5 cellular contexts compared by ENCODE assay signal in the genomic region with DNA sequence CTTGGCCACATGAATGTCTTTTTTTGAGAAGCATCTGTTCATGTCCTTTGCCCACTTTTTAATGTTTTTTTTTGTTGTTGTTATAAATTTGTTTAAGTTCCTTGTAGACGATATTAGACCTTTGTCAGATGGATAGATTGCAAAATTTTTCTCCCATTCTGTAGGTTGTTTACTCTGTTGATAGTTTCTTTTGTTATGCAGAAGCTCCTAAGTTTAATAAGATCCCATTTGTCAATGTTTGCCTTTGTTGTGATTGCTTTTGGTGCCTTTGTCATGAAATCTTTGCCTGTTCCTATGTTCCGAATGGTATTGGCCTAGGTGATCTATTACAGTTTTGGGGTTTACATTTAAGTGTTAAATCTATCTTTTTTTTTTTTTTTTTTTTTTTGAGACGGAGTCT.
DNase-seq lines count a peak whose midpoint lies in the region; ATAC-seq, FAIRE-seq and TF ChIP-seq lines count a peak whose summit lies in the region.
"Not testable (repeated sequence)": the region's sequence is repeated elsewhere in the genome, so short reads cannot be mapped to it uniquely, and the experiment has no call there.

No MANE protein-coding gene starts in this region.

- TF ChIP-seq POLR2A in H1 (IDR thresholded peaks at IDR 0.05; ENCODE audit: control extremely low read depth in 1 of 2, low read depth in 2 of 2, low read length in 2 of 2); thyroid gland (IDR thresholded peaks at IDR 0.05): not testable (repeated sequence)

- H2BK15ac ChIP-seq in H9 (ENCODE audit: low read depth, low read length); H1 (ENCODE audit: low read length): not testable (repeated sequence)

- H4K8ac ChIP-seq in H9 (replicated peaks; ENCODE audit: insufficient read length, low read depth, low read length); H1 (ENCODE audit: extremely low read depth, insufficient read depth, low read length): not testable (repeated sequence)

- H3K79me1 ChIP-seq in H9 (ENCODE audit: insufficient read depth, low read depth, low read length, poor library complexity, severe bottlenecking); H1 (ENCODE audit: low read depth, low read length): not testable (repeated sequence)

- not testable (repeated sequence) for DNase-seq in GM23338 (ENCODE audit: low spot score); H9; WTC11 (ENCODE audit: low spot score); H1 (ENCODE audit: low read depth in 1 of 2, low spot score in 2 of 2); thyroid gland

- POLR2A ChIA-PET in WTC11 (lab: Charles Lee) = not testable (repeated sequence)
- POLR2A ChIA-PET in H1 (lab: Charles Lee; ENCODE audit: partially characterized antibody) = interaction anchor here (0.7 kb wide), 1 partner anchor 28 kb away, joined by 3 read pairs; no protein-coding TSS in a partner anchor

- H3K27ac ChIP-seq in GM23338 (ENCODE audit: low read depth); H9 (ENCODE audit: insufficient read length, low read depth, low read length); H1 (ENCODE audit: low read depth, low read length): not testable (repeated sequence)
- H3K27ac ChIP-seq in thyroid gland = peak overlapping the region; percentile 11 to 63 (median 25)

- intact Hi-C loops in thyroid gland (cut with DNase I) = not testable (repeated sequence)

- H2AK5ac ChIP-seq in H9 (ENCODE audit: insufficient read length, low read length); H1 (ENCODE audit: low read depth, low read length): not testable (repeated sequence)

- H3K27me3 Mint-ChIP-seq in GM23338 (ENCODE audit: insufficient read depth, low read depth, poor library complexity); H9 (ENCODE audit: low read depth); WTC11 (ENCODE audit: low read depth): not testable (repeated sequence)

- not testable (repeated sequence) for H3K4me3 ChIP-seq in GM23338; H1 (ENCODE audit: extremely low read depth in 1 of 4, insufficient read depth in 2 of 4, low read depth in 3 of 4, low read length in 4 of 4); thyroid gland (replicated peaks in 1 of 3)

- TF ChIP-seq CTCF in GM23338 (conservative IDR thresholded peaks at IDR 0.05; ENCODE audit: low read depth in 2 of 2); H9 (conservative IDR thresholded peaks at IDR 0.05); WTC11 (IDR thresholded peaks at IDR 0.05); H1 (IDR thresholded peaks at IDR 0.05; ENCODE audit: control extremely low read depth in 1 of 3, insufficient read depth in 1 of 3, low read depth in 1 of 3, low read length in 3 of 3); thyroid gland (IDR thresholded peaks at IDR 0.05): not testable (repeated sequence)

- WGBS in H9 (ENCODE audit: extremely low coverage, insufficient read length, low lambda C conversion rate) = no CpG with 5 or more reads among the region's 3 CpGs
- 73% methylated on average over 2 of the region's 3 CpGs; no CpG with 5 or more reads in 1 of the 2 experiments for WGBS in H1 (ENCODE audit: extremely low coverage in 1 of 2, insufficient coverage in 1 of 2, insufficient read length in 1 of 2, insufficient replicate concordance in 2 of 2, low coverage in 1 of 2, low lambda C conversion rate in 2 of 2, missing lambda C conversion rate in 1 of 2), 2 experiments
- WGBS in thyroid gland, 2 donors = 83 to 87% methylated on average over 3 of the region's 3 CpGs

- H3K14ac ChIP-seq in H9 (ENCODE audit: insufficient read depth, low read length); H1 (ENCODE audit: insufficient read length): not testable (repeated sequence)

- H3K36me3 ChIP-seq in GM23338 (ENCODE audit: insufficient read depth); H1 (ENCODE audit: control insufficient read depth in 2 of 4, insufficient read depth in 4 of 4, low read length in 3 of 4); thyroid gland: not testable (repeated sequence)

- H3K27me3 ChIP-seq in GM23338 (ENCODE audit: insufficient read depth); H9 (ENCODE audit: insufficient read depth, low read length); H1 (replicated peaks in 1 of 4; ENCODE audit: control insufficient read depth in 3 of 4, extremely low read depth in 1 of 4, insufficient read depth in 3 of 4, low read length in 3 of 4); thyroid gland: not testable (repeated sequence)

- not testable (repeated sequence) for H2BK12ac ChIP-seq in H9 (ENCODE audit: insufficient read length, low read depth, low read length)
- 0 out of 2 replicates have a peak overlapping the region, but pooled peaks have one; percentile 84 for H2BK12ac ChIP-seq in H1 (ENCODE audit: low read depth, low read length)

- TF ChIP-seq EP300 in H1 (IDR thresholded peaks at IDR 0.05; ENCODE audit: borderline replicate concordance in 1 of 2, low read depth in 2 of 2, low read length in 2 of 2) = not testable (repeated sequence)

- not testable (repeated sequence) for H4K5ac ChIP-seq in H9 (ENCODE audit: insufficient read length, low read depth, low read length); H1 (ENCODE audit: insufficient read length, low read depth, low read length)

- H3K9me3 ChIP-seq in H9 (ENCODE audit: control insufficient read depth, low read depth, low read length); H1 (ENCODE audit: insufficient read depth in 2 of 2, low read depth in 1 of 2, low read length in 1 of 2); thyroid gland: not testable (repeated sequence)

- H3K4me1 Mint-ChIP-seq in GM23338 (peaks cover 17% of the 10 kb centered on the region), H9 (peaks cover 51 to 53% of the 10 kb centered on the region in 2 experiments), WTC11 (peaks cover 33% of the 10 kb centered on the region)

- peaks cover 48% of the 10 kb centered on the region for H3K79me2 ChIP-seq in GM23338 (replicated peaks; ENCODE audit: insufficient read depth)
- not testable (repeated sequence) for H3K79me2 ChIP-seq in H9 (ENCODE audit: insufficient read depth, low read length)
- H3K79me2 ChIP-seq in H1 (ENCODE audit: control insufficient read depth in 1 of 2, insufficient read depth in 2 of 2, low read length in 2 of 2) = peaks cover 0 to 17% of the 10 kb centered on the region in 2 experiments; a peak in 2 of 4 replicates

- not testable (repeated sequence) for H3K9me2 ChIP-seq in GM23338 (ENCODE audit: insufficient read depth)

- TF ChIP-seq RAD21 in H1 (IDR thresholded peaks at IDR 0.05 in 1 of 2, conservative IDR thresholded peaks at IDR 0.05 in 1 of 2; ENCODE audit: low read depth in 2 of 2, low read length in 2 of 2) = not testable (repeated sequence)

- CTCF ChIA-PET in WTC11 (lab: Charles Lee) = interaction anchor here (0.7 kb wide), 1 partner anchor 9 kb away, joined by 4 read pairs; no protein-coding TSS in a partner anchor
- CTCF ChIA-PET in H1 (lab: Charles Lee; ENCODE audit: partially characterized antibody) = not testable (repeated sequence)

- H3K4me3 Mint-ChIP-seq in GM23338, H9, WTC11: not testable (repeated sequence)

- not testable (repeated sequence) for H3K18ac ChIP-seq in H9 (ENCODE audit: insufficient read length, low read depth, low read length); H1 (ENCODE audit: extremely low read depth, low read length)

- not testable (repeated sequence) for H3T11ph ChIP-seq in H9 (ENCODE audit: low read length)

- H2BK20ac ChIP-seq in H9 (ENCODE audit: low read depth, low read length, poor library complexity, severe bottlenecking); H1 (ENCODE audit: low read length): not testable (repeated sequence)

- H2BK5ac ChIP-seq in H9 (ENCODE audit: insufficient read length, low read length); H1 (ENCODE audit: low read depth, low read length): not testable (repeated sequence)

- not testable (repeated sequence) for H3K9me3 Mint-ChIP-seq in GM23338, H9, WTC11

- H2AFZ ChIP-seq in GM23338; H9 (ENCODE audit: low read length); H1 (ENCODE audit: low read length): not testable (repeated sequence)

- not testable (repeated sequence) for H3K4ac ChIP-seq in H9 (ENCODE audit: low read depth, low read length); H1 (replicated peaks; ENCODE audit: insufficient read length, low read depth, low read length)

- H3F3A ChIP-seq in GM23338 (replicated peaks; ENCODE audit: low read depth) = not testable (repeated sequence)

- H3K56ac ChIP-seq in H9 (ENCODE audit: insufficient read length, low read depth, low read length); H1 (replicated peaks; ENCODE audit: insufficient read length, low read depth, low read length): not testable (repeated sequence)

- ATAC-seq in GM23338, WTC11: not testable (repeated sequence)

- not testable (repeated sequence) for H4K20me1 ChIP-seq in GM23338 (replicated peaks; ENCODE audit: insufficient read depth); H9 (ENCODE audit: control insufficient read depth, insufficient read depth, insufficient read length); H1 (replicated peaks in 1 of 2; ENCODE audit: control insufficient read depth in 1 of 2, insufficient read depth in 2 of 2, low read length in 2 of 2)

- not testable (repeated sequence) for H3K9ac ChIP-seq in H9 (ENCODE audit: extremely low read depth, insufficient read length, low read length); H1 (replicated peaks in 1 of 4; ENCODE audit: extremely low read depth in 1 of 4, low read depth in 3 of 4, low read length in 3 of 4)

- H3K23ac ChIP-seq in H9 (ENCODE audit: insufficient read length, low read depth, low read length); H1 (ENCODE audit: insufficient read length): not testable (repeated sequence)

- H4K91ac ChIP-seq in H9 (ENCODE audit: insufficient read length, low read depth, low read length); H1 (replicated peaks; ENCODE audit: insufficient read length, low read length): not testable (repeated sequence)

- not testable (repeated sequence) for H3K23me2 ChIP-seq in H9 (ENCODE audit: insufficient read length, low read depth, low read length, poor library complexity, severe bottlenecking); H1 (ENCODE audit: low read depth, low read length)

- FAIRE-seq in H1 (lab: Jason Lieb, UNC) = not testable (repeated sequence)

- not testable (repeated sequence) for H3K36me3 Mint-ChIP-seq in GM23338 (ENCODE audit: low read depth); H9 (ENCODE audit: insufficient read depth in 1 of 3, low read depth in 3 of 3); WTC11

- not testable (repeated sequence) for H3K27ac Mint-ChIP-seq in GM23338
- H3K27ac Mint-ChIP-seq in H9 (peak overlapping the region in 2 of 3 experiments; percentile 7 to 44; a peak in 4 of 7 replicates), WTC11 (peak overlapping the region; percentile 54; the same call in 1 of the 2 replicates)

- H2BK120ac ChIP-seq in H9 (ENCODE audit: low read depth, low read length, poor library complexity, severe bottlenecking); H1 (replicated peaks; ENCODE audit: low read depth, low read length): not testable (repeated sequence)

- peaks cover 28% of the 10 kb centered on the region for H3K4me1 ChIP-seq in GM23338 (ENCODE audit: insufficient read depth)
- H3K4me1 ChIP-seq in H9 (ENCODE audit: insufficient read depth, low read length); H1 (replicated peaks in 1 of 4; ENCODE audit: control insufficient read depth in 3 of 4, insufficient read depth in 4 of 4, low read length in 3 of 4): not testable (repeated sequence)
- peaks cover 13 to 29% of the 10 kb centered on the region in 2 donors for H3K4me1 ChIP-seq in thyroid gland

- H3K4me2 ChIP-seq in GM23338 = peak overlapping the region; percentile 7; the same call in 1 of the 2 replicates
- H3K4me2 ChIP-seq in H9 (ENCODE audit: insufficient read depth, insufficient read length, low read length); H1 (ENCODE audit: insufficient read depth in 1 of 2, low read depth in 2 of 2, low read length in 2 of 2): not testable (repeated sequence)
